Comparison of ENCODE assay signal across 9 cellular contexts in genomic region chr22:20964090-20964798, GRCh38. TPM values are rescaled to one million over a fixed set of nuclear protein-coding genes. Genes with fewer than 3 reads are reported as not detected.
DNase-seq lines count a peak whose midpoint lies in the region; ATAC-seq lines count a peak whose summit lies in the region.
"Had no signal": no experiment of that assay in that cellular context is flagged by ENCODE, and none has a peak within 500 bp of the region (broad histone marks: within the 10 kb centered on the region; RNA-seq: fewer than 3 reads in every experiment).

No MANE protein-coding gene starts in this region.

- peak overlapping the region; percentile 39 for H3K4me3 Mint-ChIP-seq in T-helper 1 cell treated with Interleukin-12 subunit alpha and Interleukin-12 subunit beta and Interleukin-4 antibody, amounts not matched to agents 30 μg/mL and 1 μg/mL, for 36 hours
- H3K4me3 Mint-ChIP-seq in activated naive CD8-positive, alpha-beta T cell, result peak overlapping the region; percentile 79
- H3K4me3 Mint-ChIP-seq in stimulated activated effector memory CD8-positive, alpha-beta T cell treated with anti-CD3 and anti-CD28 coated beads, Interleukin-12 subunit alpha, Interleukin-12 subunit beta, amount 100 ng/mL, for 72 hours, result peak overlapping the region; percentile 66

- H3K36me3 ChIP-seq in iPS-18a (ENCODE audit: control insufficient read depth, low read depth, low read length) (no peaks in the 10 kb centered on the region), aorta (ENCODE audit: control insufficient read depth in 1 of 2, insufficient read depth in 2 of 2, low read length in 1 of 2) (no peaks in the 10 kb centered on the region)

- 66 to 69% methylated on average over 6 of the region's 6 CpGs for WGBS in aorta, 2 donors

- peaks cover 10% of the 10 kb centered on the region for H3K4me1 Mint-ChIP-seq in T-helper 1 cell treated with Interleukin-12 subunit alpha and Interleukin-12 subunit beta and Interleukin-4 antibody, amounts not matched to agents 30 μg/mL and 1 μg/mL, for 36 hours (ENCODE audit: low read depth)
- peaks cover 13% of the 10 kb centered on the region for H3K4me1 Mint-ChIP-seq in activated naive CD8-positive, alpha-beta T cell (ENCODE audit: low read depth)
- peaks cover 20% of the 10 kb centered on the region for H3K4me1 Mint-ChIP-seq in stimulated activated effector memory CD8-positive, alpha-beta T cell treated with anti-CD3 and anti-CD28 coated beads, Interleukin-12 subunit alpha, Interleukin-12 subunit beta, amount 100 ng/mL, for 72 hours

- no peak overlapping the region for H3K27ac Mint-ChIP-seq in T-helper 1 cell treated with Interleukin-12 subunit alpha and Interleukin-12 subunit beta and Interleukin-4 antibody, amounts not matched to agents 30 μg/mL and 1 μg/mL, for 36 hours
- no peak overlapping the region for H3K27ac Mint-ChIP-seq in activated naive CD8-positive, alpha-beta T cell
- peak overlapping the region; percentile 40 for H3K27ac Mint-ChIP-seq in stimulated activated effector memory CD8-positive, alpha-beta T cell treated with anti-CD3 and anti-CD28 coated beads, Interleukin-12 subunit alpha, Interleukin-12 subunit beta, amount 100 ng/mL, for 72 hours

- H3K27me3 ChIP-seq in iPS-18a (ENCODE audit: control insufficient read depth, insufficient read depth, low read length) (peaks cover 68% of the 10 kb centered on the region), aorta (ENCODE audit: control insufficient read depth in 1 of 2, insufficient read depth in 2 of 2, low read length in 1 of 2) (no peaks in the 10 kb centered on the region)

- DNase-seq in T-helper 1 cell, result no peak
- DNase-seq in stimulated activated effector memory CD8-positive, alpha-beta T cell treated with anti-CD3 and anti-CD28 coated beads, Interleukin-12 subunit alpha, Interleukin-12 subunit beta, amount 100 ng/mL, for 72 hours (ENCODE audit: low spot score in 2 of 2), result no peak
- no peak for DNase-seq in aorta
- no peak for DNase-seq in effector CD8-positive, alpha-beta T cell (lab: John Stamatoyannopoulos, UW)
- DNase-seq: NK-92 treated with Interleukin-12 subunit alpha and Interleukin-12 subunit beta, amount 100 ng/mL, for 24 hours had no signal

- H3K9me3 ChIP-seq in iPS-18a (ENCODE audit: control insufficient read depth, low read depth, low read length) (no peaks in the 10 kb centered on the region), aorta (ENCODE audit: control insufficient read depth, low read length) (no peaks in the 10 kb centered on the region)

- peaks cover 37% of the 10 kb centered on the region for H3K27me3 Mint-ChIP-seq in T-helper 1 cell treated with Interleukin-12 subunit alpha and Interleukin-12 subunit beta and Interleukin-4 antibody, amounts not matched to agents 30 μg/mL and 1 μg/mL, for 36 hours (ENCODE audit: low read depth)
- peaks cover 4% of the 10 kb centered on the region for H3K27me3 Mint-ChIP-seq in activated naive CD8-positive, alpha-beta T cell

- H3K36me3 Mint-ChIP-seq in T-helper 1 cell treated with Interleukin-12 subunit alpha and Interleukin-12 subunit beta and Interleukin-4 antibody, amounts not matched to agents 30 μg/mL and 1 μg/mL, for 36 hours (ENCODE audit: low read depth), result no peaks in the 10 kb centered on the region
- no peaks in the 10 kb centered on the region for H3K36me3 Mint-ChIP-seq in activated naive CD8-positive, alpha-beta T cell
- no peaks in the 10 kb centered on the region for H3K36me3 Mint-ChIP-seq in stimulated activated effector memory CD8-positive, alpha-beta T cell treated with anti-CD3 and anti-CD28 coated beads, Interleukin-12 subunit alpha, Interleukin-12 subunit beta, amount 100 ng/mL, for 72 hours

- ATAC-seq in stimulated activated effector memory CD8-positive, alpha-beta T cell treated with anti-CD3 and anti-CD28 coated beads, Interleukin-12 subunit alpha, Interleukin-12 subunit beta, amount 100 ng/mL, for 72 hours, result no peak
- no peak for ATAC-seq in aorta (ENCODE audit: low FRiP score)
- ATAC-seq in GM21717 (IDR thresholded peaks at IDR 0.05; ENCODE audit: unreplicated experiment), result no peak

- H3K9ac ChIP-seq in iPS-18a (ENCODE audit: low read length), result no peak overlapping the region

- H3K4me1 ChIP-seq in iPS-18a (ENCODE audit: control insufficient read depth, low read depth, low read length), result peaks cover 13% of the 10 kb centered on the region
- no peaks in the 10 kb centered on the region for H3K4me1 ChIP-seq in aorta (ENCODE audit: control insufficient read depth in 1 of 2, insufficient read depth in 2 of 2, low read length in 2 of 2)

- H3K27ac ChIP-seq in iPS-18a (ENCODE audit: low read length) (no peak overlapping the region), aorta (ENCODE audit: low read depth in 1 of 2, low read length in 2 of 2) (no peak overlapping the region)

- no peaks in the 10 kb centered on the region for H3K9me3 Mint-ChIP-seq in T-helper 1 cell treated with Interleukin-12 subunit alpha and Interleukin-12 subunit beta and Interleukin-4 antibody, amounts not matched to agents 30 μg/mL and 1 μg/mL, for 36 hours
- H3K9me3 Mint-ChIP-seq in activated naive CD8-positive, alpha-beta T cell (ENCODE audit: low read depth), result no peaks in the 10 kb centered on the region
- no peaks in the 10 kb centered on the region for H3K9me3 Mint-ChIP-seq in stimulated activated effector memory CD8-positive, alpha-beta T cell treated with anti-CD3 and anti-CD28 coated beads, Interleukin-12 subunit alpha, Interleukin-12 subunit beta, amount 100 ng/mL, for 72 hours

- H3K4me3 ChIP-seq in iPS-18a (ENCODE audit: low read length) (peak overlapping the region; percentile 44), aorta (ENCODE audit: low read length in 2 of 2) (no peak overlapping the region)

- intact Hi-C loops in aorta (cut with DNase I), result no loop called here

RNA-seq across cellular contexts. Expression of gene AIFM3, which starts 2.8 kb away (rescaled TPM):
- total RNA-seq in aorta, result 1 to 10 TPM; 1.0 to 3.8 TPM
- 1 to 10 TPM; 1.4 to 2.3 TPM for polyA plus RNA-seq in aorta

RNA-seq across cellular contexts. Expression of gene LZTR1, which starts 17.9 kb away (rescaled TPM):
- total RNA-seq in aorta, result 10 to 100 TPM; 59.0 to 81.7 TPM
- polyA plus RNA-seq in aorta, result 10 to 100 TPM; 11.3 to 83.9 TPM

RNA-seq across cellular contexts. Expression of gene THAP7, which starts 37.7 kb away (rescaled TPM):
- total RNA-seq in aorta, result 10 to 100 TPM; 17.0 to 20.8 TPM
- polyA plus RNA-seq in aorta, result 10 to 100 TPM; 16.4 to 69.0 TPM

RNA-seq across cellular contexts. Expression of gene CRKL, which starts 47.0 kb away (rescaled TPM):
- 10 to 100 TPM; 36.2 to 45.9 TPM for total RNA-seq in aorta
- 10 to 100 TPM in 1 of 2 donors, 1 to 10 TPM in 1; 9.5 to 14.4 TPM for polyA plus RNA-seq in aorta

RNA-seq across cellular contexts. Expression of gene P2RX6, which starts 50.7 kb away (rescaled TPM):
- total RNA-seq in aorta, result under 1 TPM; 0.26 to 0.72 TPM
- polyA plus RNA-seq in aorta, result 1 to 10 TPM in 1 of 2 donors, under 1 TPM in 1; 0.13 to 1.1 TPM
